Comparison of ENCODE assay signal across 32 cellular contexts in the genomic region with DNA sequence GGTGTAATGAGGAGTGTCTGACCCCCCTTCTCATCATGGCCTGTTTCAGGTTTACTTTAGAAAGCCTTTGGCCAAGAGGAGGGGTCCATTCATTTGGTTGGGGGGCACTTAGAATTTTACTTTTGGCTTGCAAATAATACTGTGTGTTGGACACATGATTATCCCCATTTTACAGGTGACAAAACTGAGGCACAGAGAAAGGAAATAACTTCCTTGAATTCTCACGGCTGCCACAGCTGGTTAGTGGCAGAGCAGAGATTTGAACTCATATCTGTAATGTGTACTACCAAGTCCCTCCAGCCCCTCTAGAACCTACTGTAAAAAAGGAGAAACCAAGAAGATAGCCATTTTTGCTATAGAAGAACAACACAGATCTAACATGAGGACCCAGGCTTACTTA.
"Had no signal": no experiment of that assay in that cellular context is flagged by ENCODE, and none has a peak within 500 bp of the region (broad histone marks: within the 10 kb centered on the region; RNA-seq: fewer than 3 reads in every experiment).

No MANE protein-coding gene starts in this region.

- H2AFZ ChIP-seq: hepatocyte had no signal

- H3K9me3 Mint-ChIP-seq: activated T-helper 2 cell treated with anti-CD3 and anti-CD28 coated beads, Interferon-gamma antibody, Interleukin-2, Interleukin-4, amounts not matched to agents 10 μg/mL and 5 μg/mL and 100 μg/mL, durations not matched to agents 14 hours and 24 hours and 36 hours; stimulated activated effector memory CD8-positive, alpha-beta T cell treated with anti-CD3 and anti-CD28 coated beads, Interleukin-12 subunit alpha, Interleukin-12 subunit beta, amount 100 ng/mL, for 72 hours; stimulated activated naive CD8-positive, alpha-beta T cell treated with anti-CD3 and anti-CD28 coated beads, Interleukin-15, Interleukin-2, amounts not matched to agents 100 ng/mL and 50 ng/mL, for 24 hours had no signal

- H3K27ac ChIP-seq: body of pancreas, cardiac muscle cell, colonic mucosa, epithelial cell of prostate, esophagus squamous epithelium, gastroesophageal sphincter, hepatocyte, left ventricle myocardium inferior, thyroid gland, upper lobe of right lung, WERI-Rb-1 had no signal

- H3K27me3 ChIP-seq: body of pancreas, cardiac muscle cell, colonic mucosa, esophagus squamous epithelium, gastroesophageal sphincter, hepatocyte, thyroid gland, upper lobe of right lung had no signal

- H3K9me3 ChIP-seq: body of pancreas, colonic mucosa, esophagus squamous epithelium, gastroesophageal sphincter, mucosa of descending colon, thyroid gland, upper lobe of right lung had no signal

- H3K36me3 Mint-ChIP-seq: activated naive CD8-positive, alpha-beta T cell; stimulated activated effector memory CD8-positive, alpha-beta T cell treated with anti-CD3 and anti-CD28 coated beads, Interleukin-12 subunit alpha, Interleukin-12 subunit beta, amount 100 ng/mL, for 72 hours had no signal

- H3K4me3 ChIP-seq: body of pancreas, cardiac muscle cell, colonic mucosa, esophagus squamous epithelium, gastroesophageal sphincter, hepatocyte, left ventricle myocardium inferior, lung, mucosa of descending colon, thyroid gland, upper lobe of right lung had no signal

- H3K4me2 ChIP-seq: hepatocyte had no signal

- DNase-seq: activated CD4-positive, alpha-beta T cell treated with anti-CD3 and anti-CD28 coated beads, Interleukin-2, amount 50 U/mL, for 1 hour; activated CD8-positive, alpha-beta T cell treated with anti-CD3 and anti-CD28 coated beads for 36 hours; activated T-cell treated with anti-CD3 and anti-CD28 coated beads, Interleukin-2, amount 50 U/mL, for 48 hours; anterior cingulate cortex; body of pancreas; cerebellar nuclear complex; colonic mucosa; effector CD8-positive, alpha-beta T cell; esophagus squamous epithelium; islet precursor cell; left ventricle myocardium inferior; mucosa of descending colon; posterior cingulate gyrus; small intestine; stimulated activated CD4-positive, alpha-beta T cell treated with anti-CD3 and anti-CD28 coated beads, Interleukin-4, amount 100 ng/mL, for 24 hours; substantia nigra; T-helper 17 cell; T1000; thyroid gland; upper lobe of right lung; WERI-Rb-1 had no signal

- H3K4me3 Mint-ChIP-seq: activated CD8-positive, alpha-beta T cell treated with anti-CD3 and anti-CD28 coated beads for 36 hours; activated naive CD8-positive, alpha-beta T cell; nephron; stimulated activated effector memory CD8-positive, alpha-beta T cell treated with anti-CD3 and anti-CD28 coated beads, Interleukin-12 subunit alpha, Interleukin-12 subunit beta, amount 100 ng/mL, for 72 hours; stimulated activated naive CD8-positive, alpha-beta T cell treated with anti-CD3 and anti-CD28 coated beads, Interleukin-15, Interleukin-2, amounts not matched to agents 100 ng/mL and 50 ng/mL, for 24 hours; T-helper 17 cell had no signal

- H3K79me2 ChIP-seq: hepatocyte had no signal

- ATAC-seq: activated CD8-positive, alpha-beta T cell treated with anti-CD3 and anti-CD28 coated beads for 36 hours; body of pancreas; gastroesophageal sphincter; mucosa of descending colon; sciatic nerve; stimulated activated effector memory CD8-positive, alpha-beta T cell treated with anti-CD3 and anti-CD28 coated beads, Interleukin-12 subunit alpha, Interleukin-12 subunit beta, amount 100 ng/mL, for 72 hours; T-helper 17 cell; upper lobe of right lung had no signal

- H3K27me3 Mint-ChIP-seq: activated naive CD8-positive, alpha-beta T cell had no signal

- H3K27ac Mint-ChIP-seq: activated CD8-positive, alpha-beta T cell treated with anti-CD3 and anti-CD28 coated beads for 36 hours; activated naive CD8-positive, alpha-beta T cell; activated T-helper 2 cell treated with anti-CD3 and anti-CD28 coated beads, Interferon-gamma antibody, Interleukin-2, Interleukin-4, amounts not matched to agents 10 μg/mL and 5 μg/mL and 100 μg/mL, durations not matched to agents 14 hours and 24 hours and 36 hours; stimulated activated effector memory CD8-positive, alpha-beta T cell treated with anti-CD3 and anti-CD28 coated beads, Interleukin-12 subunit alpha, Interleukin-12 subunit beta, amount 100 ng/mL, for 72 hours; stimulated activated naive CD8-positive, alpha-beta T cell treated with anti-CD3 and anti-CD28 coated beads, Interleukin-15, Interleukin-2, amounts not matched to agents 100 ng/mL and 50 ng/mL, for 24 hours; T-helper 17 cell had no signal

- H3K36me3 ChIP-seq: cardiac muscle cell, colonic mucosa, esophagus squamous epithelium, gastroesophageal sphincter, left ventricle myocardium inferior, thyroid gland, upper lobe of right lung, WERI-Rb-1 had no signal

- H3K4me1 ChIP-seq: colonic mucosa, gastroesophageal sphincter, left ventricle myocardium inferior, upper lobe of right lung had no signal
